Comparison of ENCODE assay signal across 9 cellular contexts in the genomic region with DNA sequence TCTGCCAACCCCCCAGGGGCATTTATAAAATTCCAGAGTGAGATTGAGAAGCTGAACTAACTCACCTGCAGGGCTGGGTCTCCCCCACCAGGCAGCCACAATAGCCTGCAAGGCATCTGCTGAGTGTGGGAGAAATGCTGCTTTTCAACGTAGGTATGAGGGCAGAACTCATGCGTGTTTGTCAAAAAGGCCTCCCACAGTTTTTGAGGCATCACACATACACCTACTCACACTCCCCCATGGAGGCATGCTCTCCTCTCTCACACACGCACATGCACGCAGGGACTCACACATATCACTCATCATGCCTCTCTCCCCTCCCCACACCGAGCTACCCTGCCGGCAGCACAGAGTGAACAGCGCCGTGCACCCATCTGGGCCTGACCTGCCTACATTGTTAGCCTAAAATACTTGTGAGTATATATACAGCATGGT.
DNase-seq lines count a peak whose midpoint lies in the region; ATAC-seq, FAIRE-seq and TF ChIP-seq lines count a peak whose summit lies in the region.
"Had no signal": no experiment of that assay in that cellular context is flagged by ENCODE, and none has a peak within 500 bp of the region (broad histone marks: within the 10 kb centered on the region; RNA-seq: fewer than 3 reads in every experiment).

No MANE protein-coding gene starts in this region.

- no peak overlapping the region for H2BK5ac ChIP-seq in H9 (ENCODE audit: insufficient read length, low read length)

- no peak overlapping the region for H3K4me3 Mint-ChIP-seq in H9
- H3K4me3 Mint-ChIP-seq in T-cell: peak overlapping the region; percentile 28 to 63 (median 44)

- H3K79me2 ChIP-seq in H9 (ENCODE audit: insufficient read depth, low read length) (no peaks in the 10 kb centered on the region), GM23248 (ENCODE audit: insufficient read depth) (no peaks in the 10 kb centered on the region)

- peak; percentile 47 for FAIRE-seq in GM12891 (lab: Jason Lieb, UNC)

- peaks cover 0 to 2% of the 10 kb centered on the region in 2 experiments; a peak in 1 of 5 replicates for H3K9me3 Mint-ChIP-seq in H9
- H3K9me3 Mint-ChIP-seq in T-cell: no peaks in the 10 kb centered on the region

- H2BK120ac ChIP-seq in H9 (ENCODE audit: low read depth, low read length, poor library complexity, severe bottlenecking): no peak overlapping the region

- H2BK12ac ChIP-seq in H9 (ENCODE audit: insufficient read length, low read depth, low read length): no peak overlapping the region

- no peak overlapping the region for H3K23ac ChIP-seq in H9 (ENCODE audit: insufficient read length, low read depth, low read length)

- H3K4me1 ChIP-seq in H9 (ENCODE audit: insufficient read depth, low read length) (peaks cover 6% of the 10 kb centered on the region; the same call in 1 of the 2 replicates), GM23248 (ENCODE audit: insufficient read depth) (no peaks in the 10 kb centered on the region)

- no peak overlapping the region for H3K4me3 ChIP-seq in GM23248

- no peak overlapping the region for H2BK20ac ChIP-seq in H9 (ENCODE audit: low read depth, low read length, poor library complexity, severe bottlenecking)

- no peak overlapping the region for H2BK15ac ChIP-seq in H9 (ENCODE audit: low read depth, low read length)

- ATAC-seq in T-cell (replicated peaks in 1 of 4): peak; percentile 68 to 75 (median 73)

- TF ChIP-seq POLR2A in GM12891 (IDR thresholded peaks at IDR 0.05; ENCODE audit: low read depth, low read length): no peak

- H4K20me1 ChIP-seq in H9 (ENCODE audit: control insufficient read depth, insufficient read depth, insufficient read length): no peaks in the 10 kb centered on the region
- H4K20me1 ChIP-seq in GM23248 (ENCODE audit: insufficient read depth): no peaks in the 10 kb centered on the region

- no peak overlapping the region for H2AFZ ChIP-seq in H9 (ENCODE audit: low read length)
- no peak overlapping the region for H2AFZ ChIP-seq in GM23248

- WGBS in H9 (ENCODE audit: extremely low coverage, insufficient read length, low lambda C conversion rate): no CpG with 5 or more reads among the region's 8 CpGs
- WGBS in GM23248 (ENCODE audit: low coverage in 1 of 2, low lambda C conversion rate in 2 of 2, missing lambda C conversion rate in 2 of 2), 2 experiments: 70% methylated on average over 8 of the region's 8 CpGs

- H3K4me2 ChIP-seq in H9 (ENCODE audit: insufficient read depth, insufficient read length, low read length) (no peak overlapping the region), GM23248 (ENCODE audit: unreplicated experiment) (no peak overlapping the region)

- H3K36me3 ChIP-seq in GM23248 (ENCODE audit: low read depth): no peaks in the 10 kb centered on the region
- H3K36me3 ChIP-seq: neutrophil had no signal

- H3K9me3 ChIP-seq in H9 (ENCODE audit: control insufficient read depth, low read depth, low read length): no peaks in the 10 kb centered on the region
- no peaks in the 10 kb centered on the region for H3K9me3 ChIP-seq in GM23248 (ENCODE audit: low read depth)
- H3K9me3 ChIP-seq: neutrophil had no signal

- H3K14ac ChIP-seq in H9 (ENCODE audit: insufficient read depth, low read length): no peak overlapping the region

- H3K27ac Mint-ChIP-seq in H9 (no peak overlapping the region), T-cell (peak overlapping the region; percentile 98 to 100)

- H3K27me3 ChIP-seq in H9 (ENCODE audit: insufficient read depth, low read length): no peaks in the 10 kb centered on the region
- no peaks in the 10 kb centered on the region for H3K27me3 ChIP-seq in GM23248 (replicated peaks; ENCODE audit: insufficient read depth)
- H3K27me3 ChIP-seq: neutrophil had no signal

- POLR2A ChIA-PET in T-cell (lab: Charles Lee): interaction anchor here in 1 of 2 donors (0.6 kb wide), 1 partner anchor 44 kb away, joined by 9 read pairs; no protein-coding TSS in a partner anchor

- no peak overlapping the region for H3T11ph ChIP-seq in H9 (ENCODE audit: low read length)

- no peak overlapping the region for H3K4ac ChIP-seq in H9 (ENCODE audit: low read depth, low read length)

- H3K79me1 ChIP-seq in H9 (ENCODE audit: insufficient read depth, low read depth, low read length, poor library complexity, severe bottlenecking): no peaks in the 10 kb centered on the region

- peaks cover 6% of the 10 kb centered on the region for H3K27me3 Mint-ChIP-seq in H9 (ENCODE audit: low read depth)
- no peaks in the 10 kb centered on the region for H3K27me3 Mint-ChIP-seq in T-cell

- in situ Hi-C loops in GM23248 (cut with MboI): no loop called here

- H3K4me1 Mint-ChIP-seq in H9 (peaks cover 26 to 30% of the 10 kb centered on the region in 2 experiments), T-cell (peaks cover 78 to 93% (median 90%) of the 10 kb centered on the region in 3 donors)

- H3K56ac ChIP-seq in H9 (ENCODE audit: insufficient read length, low read depth, low read length): no peak overlapping the region

- CTCF ChIA-PET in T-cell (lab: Charles Lee): interaction anchor here in 1 of 2 donors (0.8 kb wide), 1 partner anchor 16 kb away, joined by 3 read pairs; no protein-coding TSS in a partner anchor

- H3K18ac ChIP-seq in H9 (ENCODE audit: insufficient read length, low read depth, low read length): no peak overlapping the region

- H3F3A ChIP-seq in GM23248 (ENCODE audit: insufficient read depth): no peaks in the 10 kb centered on the region

- no peak overlapping the region for H3K9ac ChIP-seq in H9 (ENCODE audit: extremely low read depth, insufficient read length, low read length)
- no peak overlapping the region for H3K9ac ChIP-seq in GM23248

- no peaks in the 10 kb centered on the region for H3K23me2 ChIP-seq in H9 (ENCODE audit: insufficient read length, low read depth, low read length, poor library complexity, severe bottlenecking)

- H3K9me2 ChIP-seq in GM23248 (ENCODE audit: insufficient read depth): no peaks in the 10 kb centered on the region

- TF ChIP-seq CTCF in H9 (conservative IDR thresholded peaks at IDR 0.05): peak; percentile 35; the same call in 1 of the 3 replicates

- H2AK5ac ChIP-seq in H9 (ENCODE audit: insufficient read length, low read length): no peak overlapping the region

- H3K27ac ChIP-seq in H9 (ENCODE audit: insufficient read length, low read depth, low read length) (no peak overlapping the region), caudate nucleus (ENCODE audit: low read depth, low read length) (no peak overlapping the region), GM23248 (no peak overlapping the region)
- H3K27ac ChIP-seq: neutrophil had no signal

- H3K36me3 Mint-ChIP-seq in H9 (ENCODE audit: insufficient read depth in 1 of 3, low read depth in 3 of 3) (no peaks in the 10 kb centered on the region), T-cell (no peaks in the 10 kb centered on the region)

- DNase-seq in GM12891 (ENCODE audit: insufficient read length, low spot score) (no peak), H9 (peak; percentile 38), T-cell (peak; percentile 37 to 77 (median 56)), caudate nucleus (lab: John Stamatoyannopoulos, UW) (peak in 31 of 61 donors; percentile 4 to 84 (median 24)), NCI-H187 treated with DMSO at 0.1 percent for 48 hours (lab: John Stamatoyannopoulos, UW) (no peak), GM23248 (no peak), globus pallidus (ENCODE audit: low spot score) (no peak)
- peak; percentile 13 to 18 for DNase-seq in stimulated activated CD8-positive, alpha-beta memory T cell treated with anti-CD3 and anti-CD28 coated beads, Interleukin-2, amount 100 ng/mL, for 1 hour (ENCODE audit: low read depth in 2 of 2)

- H4K5ac ChIP-seq in H9 (ENCODE audit: insufficient read length, low read depth, low read length): no peak overlapping the region

- H4K8ac ChIP-seq in H9 (replicated peaks; ENCODE audit: insufficient read length, low read depth, low read length): no peak overlapping the region

- no peak overlapping the region for H4K91ac ChIP-seq in H9 (ENCODE audit: insufficient read length, low read depth, low read length)

TF ChIP-seq in GM12891, 5 proteins besides CTCF, POLR2A, EP300 and RAD21:
- TF ChIP-seq SPI1 (IDR thresholded peaks at IDR 0.05; ENCODE audit: low read depth, low read length) (no peak), POU2F2 (IDR thresholded peaks at IDR 0.05; ENCODE audit: low read depth, low read length) (no peak), POLR2AphosphoS5 (IDR thresholded peaks at IDR 0.05; ENCODE audit: low read depth, low read length) (no peak), PAX5 (IDR thresholded peaks at IDR 0.05; ENCODE audit: insufficient read depth, low read length, severe bottlenecking) (no peak), TAF1 (IDR thresholded peaks at IDR 0.05; ENCODE audit: low read depth, low read length) (no peak)
TF ChIP-seq in GM12891: peak in this region for 0.

Comparison
In these comparisons a context has a peak if more than half of its experiments do, and no peak if none do; other contexts are left out.
1. DNase-seq: peak in H9 (single experiment), T-cell (34 of 34), caudate nucleus (31 of 61) and stimulated activated CD8-positive, alpha-beta memory T cell treated with anti-CD3 and anti-CD28 coated beads, Interleukin-2, amount 100 ng/mL, for 1 hour (2 of 2); none in GM12891 (single experiment), NCI-H187 treated with DMSO at 0.1 percent for 48 hours (single experiment), GM23248 (single experiment) and globus pallidus (single experiment).
2. H3K27ac Mint-ChIP-seq: peak in T-cell (2 of 2); none in H9 (0 of 3).
3. H3K4me3 Mint-ChIP-seq: peak in T-cell (3 of 3); none in H9 (0 of 2).